In genomic region chr3:27666708-27667107, GRCh38 we compare ENCODE assay signal across 8 cellular contexts. TPM values are rescaled to one million over a fixed set of nuclear protein-coding genes. Genes with fewer than 3 reads are reported as not detected.
DNase-seq lines count a peak whose midpoint lies in the region; ATAC-seq and TF ChIP-seq lines count a peak whose summit lies in the region.

No MANE protein-coding gene starts in this region.

- H3K9me3 ChIP-seq in aorta (ENCODE audit: control insufficient read depth, low read length) = no peaks in the 10 kb centered on the region

- intact Hi-C loops in lower leg skin (cut with DNase I; ENCODE audit: low total_unique reads) (no loop called here), aorta (cut with DNase I) (no loop called here)

- no peaks in the 10 kb centered on the region for H3K27me3 Mint-ChIP-seq in chondrocyte (ENCODE audit: low read depth)

- H3K27ac ChIP-seq in aorta (ENCODE audit: low read depth in 1 of 2, low read length in 2 of 2) = no peak overlapping the region

- peaks cover 10% of the 10 kb centered on the region for H3K4me1 Mint-ChIP-seq in chondrocyte (ENCODE audit: low read depth)

- ATAC-seq in GM21786 (IDR thresholded peaks at IDR 0.05; ENCODE audit: unreplicated experiment) (peak; percentile 29), aorta (ENCODE audit: low FRiP score) (peak; percentile 68)

- H3K36me3 ChIP-seq in aorta (ENCODE audit: control insufficient read depth in 1 of 2, insufficient read depth in 2 of 2, low read length in 1 of 2) = no peaks in the 10 kb centered on the region

- no peaks in the 10 kb centered on the region for H3K9me3 Mint-ChIP-seq in chondrocyte (ENCODE audit: low read depth)

- H3K36me3 Mint-ChIP-seq in chondrocyte (ENCODE audit: low read depth) = no peaks in the 10 kb centered on the region

- peak; percentile 62 for TF ChIP-seq CTCF in chondrocyte (IDR thresholded peaks at IDR 0.05)
- TF ChIP-seq CTCF in lower leg skin (IDR thresholded peaks at IDR 0.05) = no peak

- H3K4me3 ChIP-seq in lower leg skin (ENCODE audit: low read depth, poor library complexity, severe bottlenecking) (no peak overlapping the region), aorta (ENCODE audit: low read length in 2 of 2) (no peak overlapping the region)

- H3K4me1 ChIP-seq in aorta (ENCODE audit: control insufficient read depth in 1 of 2, insufficient read depth in 2 of 2, low read length in 2 of 2) = no peaks in the 10 kb centered on the region

- DNase-seq in COLO668 (lab: John Stamatoyannopoulos, UW; ENCODE audit: unreplicated experiment) (peak; percentile 0), NOMO-1 treated with dmso at 0.1 percent for 144 hours (lab: John Stamatoyannopoulos, UW; ENCODE audit: unreplicated experiment) (peak; percentile 74), chondrocyte (ENCODE audit: low spot score) (peak; percentile 92), lower leg skin (ENCODE audit: low spot score in 2 of 2) (peak; percentile 50 to 91), aorta (peak; percentile 81 to 93), NCI-H1048 (lab: John Stamatoyannopoulos, UW) (no peak), HT-29 (ENCODE audit: low spot score) (no peak)

- H3K4me3 Mint-ChIP-seq in chondrocyte (ENCODE audit: unreplicated experiment) = peak overlapping the region; percentile 14

- no peak for TF ChIP-seq POLR2A in lower leg skin (IDR thresholded peaks at IDR 0.05)

- WGBS in lower leg skin, 2 donors = 21 to 33% methylated on average over 3 of the region's 3 CpGs
- WGBS in aorta, 2 donors = 7 to 9% methylated on average over 3 of the region's 3 CpGs

- H3K27me3 ChIP-seq in aorta (ENCODE audit: control insufficient read depth in 1 of 2, insufficient read depth in 2 of 2, low read length in 1 of 2) = no peaks in the 10 kb centered on the region

- H3K27ac Mint-ChIP-seq in chondrocyte (ENCODE audit: unreplicated experiment) = peak overlapping the region; percentile 88

RNA-seq across cellular contexts. Expression of gene EOMES, which starts 55.4 kb away (rescaled TPM):
- total RNA-seq in chondrocyte (not detected in 3 replicates), lower leg skin (under 1 TPM in 1 of 4 donors, not detected in 3; 0.13 TPM), aorta (under 1 TPM; 0.36 to 0.60 TPM)
- polyA plus RNA-seq in aorta = 1 to 10 TPM in 1 of 2 donors, not detected in 1; 1.2 TPM
- not detected in 2 replicates for total RNA-seq in HT-29 (2014; rRNA removed; shearing (Covaris generic))

Comparison
In these comparisons a context has a peak if more than half of its experiments do, and no peak if none do; other contexts are left out.
1. DNase-seq: peak in COLO668 (single experiment), NOMO-1 treated with dmso at 0.1 percent for 144 hours (single experiment), chondrocyte (single experiment), lower leg skin (2 of 2) and aorta (2 of 2); none in NCI-H1048 (single experiment) and HT-29 (single experiment).